Comparison of ENCODE assay signal across 21 cellular contexts in genomic region chr1:61285371-61285885, GRCh38.
DNase-seq lines count a peak whose midpoint lies in the region; ATAC-seq and TF ChIP-seq lines count a peak whose summit lies in the region.
"Had no signal": no experiment of that assay in that cellular context is flagged by ENCODE, and none has a peak within 500 bp of the region (broad histone marks: within the 10 kb centered on the region; RNA-seq: fewer than 3 reads in every experiment).

No MANE protein-coding gene starts in this region.

- CTCF ChIA-PET in MCF 10A (lab: Yijun Ruan, JAX), result interaction anchor here (0.6 to 2.3 kb wide), 8 partner anchors 27 to 1316 kb away, joined by 3 to 14 read pairs (median 3); no protein-coding TSS in a partner anchor

- no peaks in the 10 kb centered on the region for H3K79me2 ChIP-seq in GM23338 (replicated peaks; ENCODE audit: insufficient read depth)

- H3K27me3 ChIP-seq in GM23338 (ENCODE audit: insufficient read depth) (no peaks in the 10 kb centered on the region), foreskin keratinocyte (no peaks in the 10 kb centered on the region)
- H3K27me3 ChIP-seq: upper lobe of right lung had no signal

- no peak overlapping the region for H2AFZ ChIP-seq in GM23338

- H4K20me1 ChIP-seq in GM23338 (replicated peaks; ENCODE audit: insufficient read depth), result no peaks in the 10 kb centered on the region

- H3K27me3 Mint-ChIP-seq in GM23338 (ENCODE audit: insufficient read depth, low read depth, poor library complexity) (peaks cover 4% of the 10 kb centered on the region), MCF 10A (ENCODE audit: insufficient read depth, unreplicated experiment) (no peaks in the 10 kb centered on the region)
- H3K27me3 Mint-ChIP-seq: activated CD8-positive, alpha-beta memory T cell treated with anti-CD3 and anti-CD28 coated beads, Interleukin-2, amount 10 ng/mL, durations not matched to agents 7 days and 5 days; effector memory CD8-positive, alpha-beta T cell had no signal

- no peak overlapping the region for H3K27ac ChIP-seq in GM23338 (ENCODE audit: low read depth)
- peak overlapping the region; percentile 90 for H3K27ac ChIP-seq in foreskin keratinocyte
- H3K27ac ChIP-seq: lower lobe of right lung, upper lobe of right lung had no signal

- H3K4me1 ChIP-seq in GM23338 (ENCODE audit: insufficient read depth) (peaks cover 34% of the 10 kb centered on the region), foreskin keratinocyte (peaks cover 33% of the 10 kb centered on the region)

- H3K4me1 Mint-ChIP-seq in GM23338 (peaks cover 42% of the 10 kb centered on the region), MCF 10A (ENCODE audit: insufficient read depth, unreplicated experiment) (peaks cover 37% of the 10 kb centered on the region)
- H3K4me1 Mint-ChIP-seq: stimulated activated memory B cell treated with anti-CD40 and anti-IgM and Interleukin-4, amounts not matched to agents 10 μg/mL and 1 μg/mL and 100 μg/mL, for 72 hours had no signal

- H3K36me3 ChIP-seq in GM23338 (ENCODE audit: insufficient read depth), result no peaks in the 10 kb centered on the region
- H3K36me3 ChIP-seq: lower lobe of right lung, upper lobe of right lung had no signal

- POLR2A ChIA-PET in MCF 10A (lab: Yijun Ruan, JAX), result interaction anchor here (0.9 to 3.0 kb wide), 20 partner anchors 11 to 236 kb away, joined by 3 to 16 read pairs (median 4); no protein-coding TSS in a partner anchor

- 0 out of 2 replicates have a peak overlapping the region, but pooled peaks have one; percentile 7 for H3K4me2 ChIP-seq in GM23338

- no peak overlapping the region for H3K4me3 Mint-ChIP-seq in GM23338
- peak overlapping the region; percentile 5 for H3K4me3 Mint-ChIP-seq in MCF 10A (ENCODE audit: unreplicated experiment)
- H3K4me3 Mint-ChIP-seq: activated CD8-positive, alpha-beta memory T cell treated with anti-CD3 and anti-CD28 coated beads, Interleukin-2, amount 10 ng/mL, durations not matched to agents 7 days and 5 days; effector memory CD8-positive, alpha-beta T cell; stimulated activated memory B cell treated with anti-CD40 and anti-IgM and Interleukin-4, amounts not matched to agents 10 μg/mL and 1 μg/mL and 100 μg/mL, for 72 hours had no signal

- peak; percentile 31 to 55; a peak in 3 of 4 replicates for TF ChIP-seq CTCF in GM23338 (conservative IDR thresholded peaks at IDR 0.05; ENCODE audit: low read depth in 2 of 2)
- no peak for TF ChIP-seq CTCF in MCF 10A (IDR thresholded peaks at IDR 0.05; ENCODE audit: unreplicated experiment)
- TF ChIP-seq CTCF in foreskin keratinocyte (conservative IDR thresholded peaks at IDR 0.05), result peak; percentile 43

- BruUV-seq in MCF 10A (replicated peaks; lab: Mats Ljungman, UMichigan), result TSS peak; percentile 84

- H3K4me3 ChIP-seq in GM23338, result no peak overlapping the region
- H3K4me3 ChIP-seq: GM12878, lower lobe of right lung, upper lobe of right lung had no signal

- H3K9me3 Mint-ChIP-seq in GM23338 (no peaks in the 10 kb centered on the region), MCF 10A (ENCODE audit: unreplicated experiment) (no peaks in the 10 kb centered on the region)
- H3K9me3 Mint-ChIP-seq: effector memory CD8-positive, alpha-beta T cell; stimulated activated memory B cell treated with anti-CD40 and anti-IgM and Interleukin-4, amounts not matched to agents 10 μg/mL and 1 μg/mL and 100 μg/mL, for 72 hours had no signal

- DNase-seq in GM23338 (ENCODE audit: low spot score) (no peak), MCF 10A (ENCODE audit: unreplicated experiment) (no peak), foreskin keratinocyte (peak in 1 of 2 donors; percentile 61), renal cortical epithelial cell (ENCODE audit: low read depth) (peak; percentile 25), HuH-7.5 (ENCODE audit: low spot score) (no peak), iPS-NIHi11 (ENCODE audit: low spot score) (no peak), posterior cingulate gyrus (no peak)
- DNase-seq: activated CD4-positive, alpha-beta T cell treated with anti-CD3 and anti-CD28 coated beads, Interleukin-2, amount 50 U/mL, for 1 hour; activated CD8-positive, alpha-beta memory T cell treated with anti-CD3 and anti-CD28 coated beads, Interleukin-2, amount 10 ng/mL, durations not matched to agents 7 days and 5 days; activated naive CD4-positive, alpha-beta T cell treated with Interleukin-2 at 50 U/mL for 16 hours; activated T-cell treated with anti-CD3 and anti-CD28 coated beads, Interleukin-2, amount 50 U/mL, for 48 hours; effector memory CD8-positive, alpha-beta T cell; NCI-H2227 treated with DMSO at 0.1 percent for 48 hours; NCI-H526 treated with DMSO at 0.1 percent for 48 hours; stimulated activated CD4-positive, alpha-beta T cell treated with anti-CD3 and anti-CD28 coated beads, Interleukin-4, amount 100 ng/mL, for 4 hours; T1000 had no signal

- ATAC-seq in GM23338 (peak; percentile 24; the same call in 2 of the 3 replicates), foreskin keratinocyte (no peak), GM21367 (IDR thresholded peaks at IDR 0.05; ENCODE audit: unreplicated experiment) (no peak)
- ATAC-seq: activated CD8-positive, alpha-beta memory T cell treated with anti-CD3 and anti-CD28 coated beads, Interleukin-2, amount 10 ng/mL, durations not matched to agents 7 days and 5 days; effector memory CD8-positive, alpha-beta T cell; GM12878; stimulated activated memory B cell treated with anti-CD40 and anti-IgM and Interleukin-4, amounts not matched to agents 10 μg/mL and 1 μg/mL and 100 μg/mL, for 72 hours; upper lobe of right lung had no signal

- H3K27ac Mint-ChIP-seq in GM23338 (no peak overlapping the region), MCF 10A (ENCODE audit: low read depth, unreplicated experiment) (peak overlapping the region; percentile 53)
- H3K27ac Mint-ChIP-seq: activated CD8-positive, alpha-beta memory T cell treated with anti-CD3 and anti-CD28 coated beads, Interleukin-2, amount 10 ng/mL, durations not matched to agents 7 days and 5 days; effector memory CD8-positive, alpha-beta T cell; stimulated activated memory B cell treated with anti-CD40 and anti-IgM and Interleukin-4, amounts not matched to agents 10 μg/mL and 1 μg/mL and 100 μg/mL, for 72 hours had no signal

- intact Hi-C loops in MCF 10A (cut with micrococcal nuclease) (loop anchor here (2.0 kb wide), 1 partner anchor 53 kb away; no protein-coding TSS in a partner anchor), posterior cingulate gyrus (cut with DNase I) (no loop called here)

- no peaks in the 10 kb centered on the region for H3K9me2 ChIP-seq in GM23338 (ENCODE audit: insufficient read depth)

- no peaks in the 10 kb centered on the region for H3F3A ChIP-seq in GM23338 (replicated peaks; ENCODE audit: low read depth)

- H3K36me3 Mint-ChIP-seq in GM23338 (ENCODE audit: low read depth), result no peaks in the 10 kb centered on the region
- H3K36me3 Mint-ChIP-seq in MCF 10A (ENCODE audit: insufficient read depth, unreplicated experiment), result peaks cover 11% of the 10 kb centered on the region
- H3K36me3 Mint-ChIP-seq: activated CD8-positive, alpha-beta memory T cell treated with anti-CD3 and anti-CD28 coated beads, Interleukin-2, amount 10 ng/mL, durations not matched to agents 7 days and 5 days; stimulated activated memory B cell treated with anti-CD40 and anti-IgM and Interleukin-4, amounts not matched to agents 10 μg/mL and 1 μg/mL and 100 μg/mL, for 72 hours had no signal
